Comparison of ENCODE assay signal across 23 cellular contexts in genomic region chrX:42128587-42128986, GRCh38.
DNase-seq lines count a peak whose midpoint lies in the region; ATAC-seq lines count a peak whose summit lies in the region.
"Had no signal": no experiment of that assay in that cellular context is flagged by ENCODE, and none has a peak within 500 bp of the region (broad histone marks: within the 10 kb centered on the region; RNA-seq: fewer than 3 reads in every experiment).

No MANE protein-coding gene starts in this region.

- CTCF ChIA-PET in activated CD4-positive, alpha-beta memory T cell treated with anti-CD3 and anti-CD28 coated beads, Interleukin-2, amount 10 ng/mL, durations not matched to agents 7 days and 5 days (lab: Charles Lee), result no interaction called here
- CTCF ChIA-PET in naive thymus-derived CD4-positive, alpha-beta T cell (lab: Charles Lee), result no interaction called here

- H3K9me3 Mint-ChIP-seq in activated T-cell treated with anti-CD3 and anti-CD28 coated beads, Interleukin-2, amount 50 U/mL, for 24 hours, result no peaks in the 10 kb centered on the region
- H3K9me3 Mint-ChIP-seq in activated CD4-positive, alpha-beta memory T cell treated with anti-CD3 and anti-CD28 coated beads, Interleukin-2, amount 10 ng/mL, durations not matched to agents 7 days and 5 days, result peaks cover 8% of the 10 kb centered on the region
- peaks cover 0 to 18% (median 0%) of the 10 kb centered on the region in 11 donors for H3K9me3 Mint-ChIP-seq in naive thymus-derived CD4-positive, alpha-beta T cell

- POLR2A ChIA-PET in activated CD4-positive, alpha-beta memory T cell treated with anti-CD3 and anti-CD28 coated beads, Interleukin-2, amount 10 ng/mL, durations not matched to agents 7 days and 5 days (lab: Charles Lee), result no interaction called here
- POLR2A ChIA-PET in naive thymus-derived CD4-positive, alpha-beta T cell (lab: Charles Lee), result no interaction called here

- H3K4me1 Mint-ChIP-seq in activated T-cell treated with anti-CD3 and anti-CD28 coated beads, Interleukin-2, amount 50 U/mL, for 24 hours (ENCODE audit: low read depth), result peaks cover 40% of the 10 kb centered on the region
- peaks cover 52% of the 10 kb centered on the region for H3K4me1 Mint-ChIP-seq in activated CD4-positive, alpha-beta memory T cell treated with anti-CD3 and anti-CD28 coated beads, Interleukin-2, amount 10 ng/mL, durations not matched to agents 7 days and 5 days
- peaks cover 13 to 75% (median 29%) of the 10 kb centered on the region in 7 donors for H3K4me1 Mint-ChIP-seq in naive thymus-derived CD4-positive, alpha-beta T cell
- H3K4me1 Mint-ChIP-seq: nephron progenitor cell had no signal

- intact Hi-C loops in naive thymus-derived CD4-positive, alpha-beta T cell (cut with micrococcal nuclease), result loop anchor here in 1 of 2 donors (5.0 to 10.0 kb wide), 2 partner anchors 206 to 816 kb away; partner anchors contain the start of gene CASK

- DNase-seq in activated T-cell treated with anti-CD3 and anti-CD28 coated beads, Interleukin-2, amount 50 U/mL, for 24 hours, result no peak
- no peak for DNase-seq in activated T-cell treated with anti-CD3 and anti-CD28 coated beads for 4 hours
- no peak for DNase-seq in activated CD4-positive, alpha-beta memory T cell treated with anti-CD3 and anti-CD28 coated beads, Interleukin-2, amount 10 ng/mL, durations not matched to agents 7 days and 5 days
- no peak for DNase-seq in naive thymus-derived CD4-positive, alpha-beta T cell
- DNase-seq in HPDE6-E6E7 (ENCODE audit: extremely low spot score), result no peak
- DNase-seq in SW 1271 (lab: John Stamatoyannopoulos, UW), result no peak
- DNase-seq: amniotic stem cell; C1 segment of cervical spinal cord; dermis blood vessel endothelial cell; left lung; NCI-H1417 treated with DMSO at 0.1 percent for 48 hours; NCI-H748 treated with DMSO at 0.1 percent for 48 hours; nephron progenitor cell; OCI-M1; Right ventricle myocardium superior; stimulated activated CD4-positive, alpha-beta T cell treated with anti-CD3 and anti-CD28 coated beads, Interleukin-15, amount 100 ng/mL, for 24 hours; thyroid gland had no signal

- H3K27me3 ChIP-seq in naive thymus-derived CD4-positive, alpha-beta T cell (ENCODE audit: control insufficient read depth in 2 of 2, insufficient read depth in 2 of 2, low read length in 2 of 2), result no peaks in the 10 kb centered on the region
- H3K27me3 ChIP-seq: cardiac muscle cell, left lung, thyroid gland had no signal

- peaks cover 9 to 20% of the 10 kb centered on the region in 2 donors for H3K4me1 ChIP-seq in naive thymus-derived CD4-positive, alpha-beta T cell (ENCODE audit: control insufficient read depth in 2 of 2, insufficient read depth in 2 of 2, low read length in 2 of 2)
- H3K4me1 ChIP-seq: left lung, parathyroid adenoma, thyroid gland had no signal

- no peak overlapping the region for H3K27ac ChIP-seq in naive thymus-derived CD4-positive, alpha-beta T cell (ENCODE audit: low read depth, low read length)
- H3K27ac ChIP-seq: cardiac muscle cell, left lung, parathyroid adenoma, thyroid gland had no signal

- ATAC-seq in HG02642 (IDR thresholded peaks at IDR 0.05; ENCODE audit: poor library complexity, unreplicated experiment) (peak; percentile 11), GM21737 (IDR thresholded peaks at IDR 0.05; ENCODE audit: unreplicated experiment) (no peak)
- no peak for ATAC-seq in naive thymus-derived CD4-positive, alpha-beta T cell
- ATAC-seq: HCT116, sciatic nerve had no signal

- H3K9me3 ChIP-seq in naive thymus-derived CD4-positive, alpha-beta T cell (ENCODE audit: control insufficient read depth in 2 of 3, low read length in 3 of 3), result no peaks in the 10 kb centered on the region
- H3K9me3 ChIP-seq: left lung, thyroid gland had no signal

- H3K4me3 ChIP-seq in naive thymus-derived CD4-positive, alpha-beta T cell (ENCODE audit: low read length), result no peak overlapping the region
- H3K4me3 ChIP-seq: cardiac muscle cell, left lung, thyroid gland had no signal

- no peak overlapping the region for H3K4me3 Mint-ChIP-seq in activated T-cell treated with anti-CD3 and anti-CD28 coated beads, Interleukin-2, amount 50 U/mL, for 24 hours
- H3K4me3 Mint-ChIP-seq in activated CD4-positive, alpha-beta memory T cell treated with anti-CD3 and anti-CD28 coated beads, Interleukin-2, amount 10 ng/mL, durations not matched to agents 7 days and 5 days, result peak overlapping the region; percentile 17
- peak overlapping the region in 5 of 10 donors; percentile 21 to 57 (median 40) for H3K4me3 Mint-ChIP-seq in naive thymus-derived CD4-positive, alpha-beta T cell
- H3K4me3 Mint-ChIP-seq: nephron progenitor cell had no signal

- H3K27me3 Mint-ChIP-seq in activated T-cell treated with anti-CD3 and anti-CD28 coated beads, Interleukin-2, amount 50 U/mL, for 24 hours, result peaks cover 21% of the 10 kb centered on the region
- H3K27me3 Mint-ChIP-seq in activated CD4-positive, alpha-beta memory T cell treated with anti-CD3 and anti-CD28 coated beads, Interleukin-2, amount 10 ng/mL, durations not matched to agents 7 days and 5 days, result no peaks in the 10 kb centered on the region
- no peaks in the 10 kb centered on the region for H3K27me3 Mint-ChIP-seq in naive thymus-derived CD4-positive, alpha-beta T cell

- H3K27ac Mint-ChIP-seq in activated T-cell treated with anti-CD3 and anti-CD28 coated beads, Interleukin-2, amount 50 U/mL, for 24 hours, result peak overlapping the region; percentile 20
- H3K27ac Mint-ChIP-seq in activated CD4-positive, alpha-beta memory T cell treated with anti-CD3 and anti-CD28 coated beads, Interleukin-2, amount 10 ng/mL, durations not matched to agents 7 days and 5 days, result peak overlapping the region; percentile 83
- peak overlapping the region in 5 of 9 donors; percentile 20 to 92 (median 62) for H3K27ac Mint-ChIP-seq in naive thymus-derived CD4-positive, alpha-beta T cell
- H3K27ac Mint-ChIP-seq: nephron progenitor cell had no signal

- no peaks in the 10 kb centered on the region for H3K36me3 Mint-ChIP-seq in activated T-cell treated with anti-CD3 and anti-CD28 coated beads, Interleukin-2, amount 50 U/mL, for 24 hours (ENCODE audit: low read depth)
- peaks cover 16% of the 10 kb centered on the region for H3K36me3 Mint-ChIP-seq in activated CD4-positive, alpha-beta memory T cell treated with anti-CD3 and anti-CD28 coated beads, Interleukin-2, amount 10 ng/mL, durations not matched to agents 7 days and 5 days (ENCODE audit: low read depth)
- H3K36me3 Mint-ChIP-seq in naive thymus-derived CD4-positive, alpha-beta T cell, result peaks cover 0 to 20% (median 0%) of the 10 kb centered on the region in 5 donors

- H3K36me3 ChIP-seq in naive thymus-derived CD4-positive, alpha-beta T cell (ENCODE audit: control insufficient read depth in 2 of 3, insufficient read depth in 3 of 3, low read length in 3 of 3), result no peaks in the 10 kb centered on the region
- H3K36me3 ChIP-seq: cardiac muscle cell, left lung, thyroid gland had no signal

Comparison
In these comparisons a context has a peak if more than half of its experiments do, and no peak if none do; other contexts are left out.
1. H3K27ac Mint-ChIP-seq: peak in every context shown above with its lines; median percentile 83 in activated CD4-positive, alpha-beta memory T cell treated with anti-CD3 and anti-CD28 coated beads, Interleukin-2, amount 10 ng/mL, durations not matched to agents 7 days and 5 days; 62 in naive thymus-derived CD4-positive, alpha-beta T cell; 20 in activated T-cell treated with anti-CD3 and anti-CD28 coated beads, Interleukin-2, amount 50 U/mL, for 24 hours.